ENCODE assay signal across 17 cellular contexts in genomic region chr15:55246567-55246966, GRCh38.
"Had no signal": no experiment of that assay in that cellular context is flagged by ENCODE, and none has a peak within 500 bp of the region (broad histone marks: within the 10 kb centered on the region; RNA-seq: fewer than 3 reads in every experiment).

No MANE protein-coding gene starts in this region.

- H3K27ac Mint-ChIP-seq: activated naive CD8-positive, alpha-beta T cell treated with anti-CD3 and anti-CD28 coated beads, Interleukin-2, amount 10 ng/mL, durations not matched to agents 7 days and 5 days; stimulated activated memory B cell treated with anti-CD40 and anti-IgM and Interleukin-4, amounts not matched to agents 10 μg/mL and 1 μg/mL and 100 μg/mL, for 72 hours had no signal

- H3K27ac ChIP-seq: brain microvascular endothelial cell, pancreas, sigmoid colon had no signal

- DNase-seq: activated CD4-positive, alpha-beta T cell treated with anti-CD3 and anti-CD28 coated beads for 4 hours; activated CD8-positive, alpha-beta memory T cell treated with anti-CD3 and anti-CD28 coated beads for 24 hours; activated effector memory CD4-positive, alpha-beta T cell treated with anti-CD3 and anti-CD28 coated beads, Interleukin-2, amount 50 U/mL, for 16 hours; activated naive CD8-positive, alpha-beta T cell treated with anti-CD3 and anti-CD28 coated beads, Interleukin-2, amount 10 ng/mL, durations not matched to agents 7 days and 5 days; activated T-cell treated with anti-CD3 and anti-CD28 coated beads for 4 hours; anterior cingulate cortex; brain microvascular endothelial cell; effector CD8-positive, alpha-beta T cell; foreskin fibroblast; hypothalamus; pancreas; SIG-M5; sigmoid colon; stimulated activated CD4-positive, alpha-beta T cell treated with anti-CD3 and anti-CD28 coated beads, Interleukin-2, amount 100 ng/mL, for 24 hours; substantia nigra had no signal

- H3K36me3 ChIP-seq: brain microvascular endothelial cell, pancreas had no signal

- H3K4me3 Mint-ChIP-seq: activated naive CD8-positive, alpha-beta T cell treated with anti-CD3 and anti-CD28 coated beads, Interleukin-2, amount 10 ng/mL, durations not matched to agents 7 days and 5 days; central memory CD8-positive, alpha-beta T cell; stimulated activated memory B cell treated with anti-CD40 and anti-IgM and Interleukin-4, amounts not matched to agents 10 μg/mL and 1 μg/mL and 100 μg/mL, for 72 hours had no signal

- H3K4me3 ChIP-seq: pancreas, sigmoid colon had no signal

- H3K27me3 ChIP-seq: brain microvascular endothelial cell, pancreas, sigmoid colon had no signal

- H3K9me3 Mint-ChIP-seq: activated naive CD8-positive, alpha-beta T cell treated with anti-CD3 and anti-CD28 coated beads, Interleukin-2, amount 10 ng/mL, durations not matched to agents 7 days and 5 days; central memory CD8-positive, alpha-beta T cell; stimulated activated memory B cell treated with anti-CD40 and anti-IgM and Interleukin-4, amounts not matched to agents 10 μg/mL and 1 μg/mL and 100 μg/mL, for 72 hours had no signal

- H3K27me3 Mint-ChIP-seq: activated naive CD8-positive, alpha-beta T cell treated with anti-CD3 and anti-CD28 coated beads, Interleukin-2, amount 10 ng/mL, durations not matched to agents 7 days and 5 days; central memory CD8-positive, alpha-beta T cell; stimulated activated memory B cell treated with anti-CD40 and anti-IgM and Interleukin-4, amounts not matched to agents 10 μg/mL and 1 μg/mL and 100 μg/mL, for 72 hours had no signal

- H3K9me3 ChIP-seq: pancreas, sigmoid colon had no signal
